In the genomic region with DNA sequence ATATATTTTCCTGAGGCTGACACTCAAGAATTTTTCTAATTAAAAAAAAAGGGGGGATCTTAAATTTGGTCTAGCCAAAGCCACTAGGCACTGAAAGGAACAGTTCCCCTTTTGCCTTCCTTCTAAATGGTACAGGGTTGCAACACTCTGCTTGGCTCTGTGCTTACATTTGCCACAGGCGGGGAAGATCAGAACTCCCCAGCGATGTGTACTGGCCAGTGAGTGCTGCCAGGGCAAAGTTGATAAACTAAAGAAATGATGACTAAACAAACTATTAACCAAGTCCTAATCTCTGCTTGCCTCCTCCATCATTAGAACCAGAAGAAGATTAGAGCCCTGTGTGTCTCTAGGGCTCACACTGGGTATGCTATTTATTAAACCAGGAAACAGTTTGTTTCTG, we compare ENCODE assay signal across 10 cellular contexts.
DNase-seq lines count a peak whose midpoint lies in the region; ATAC-seq and TF ChIP-seq lines count a peak whose summit lies in the region.
"Had no signal": no experiment of that assay in that cellular context is flagged by ENCODE, and none has a peak within 500 bp of the region (broad histone marks: within the 10 kb centered on the region; RNA-seq: fewer than 3 reads in every experiment).

No MANE protein-coding gene starts in this region.

- DNase-seq in CD1c-positive myeloid dendritic cell (ENCODE audit: extremely low spot score) (peak; percentile 80), fibroblast of the aortic adventitia (ENCODE audit: low read depth) (peak; percentile 26), LoVo (ENCODE audit: low spot score) (no peak), A673 (ENCODE audit: low spot score) (no peak), NCI-H2081 treated with DMSO at 0.1 percent for 48 hours (lab: John Stamatoyannopoulos, UW) (no peak)
- DNase-seq: activated CD8-positive, alpha-beta memory T cell treated with anti-CD3 and anti-CD28 coated beads, Interleukin-2, amount 50 U/mL, for 4 hours; effector memory CD4-positive, alpha-beta T cell had no signal

- intact Hi-C loops in A673 (cut with micrococcal nuclease; ENCODE audit: unreplicated experiment): no loop called here

- ATAC-seq in GM21576 (IDR thresholded peaks at IDR 0.05; ENCODE audit: unreplicated experiment) (peak; percentile 97), HG03469 (IDR thresholded peaks at IDR 0.05; ENCODE audit: unreplicated experiment) (peak; percentile 85), HG03342 (IDR thresholded peaks at IDR 0.05; ENCODE audit: unreplicated experiment) (no peak)

- TF ChIP-seq CTCF in fibroblast of the aortic adventitia (IDR thresholded peaks at IDR 0.05; ENCODE audit: insufficient read depth, low read length) (no peak), A673 (conservative IDR thresholded peaks at IDR 0.05; ENCODE audit: low read depth, low read length) (no peak)

- H3K4me1 ChIP-seq in A673 (ENCODE audit: insufficient read depth, low read length, poor library complexity, severe bottlenecking): peaks cover 6% of the 10 kb centered on the region

- POLR2A ChIA-PET in A673 (lab: Charles Lee; ENCODE audit: low non-redundant PET): interaction anchor here (0.6 kb wide), 1 partner anchor 25 kb away, joined by 3 read pairs; no protein-coding TSS in a partner anchor

- H3K4me3 ChIP-seq in fibroblast of the aortic adventitia (ENCODE audit: low read depth, low read length): no peak overlapping the region
- H3K4me3 ChIP-seq in A673 (ENCODE audit: low read depth, low read length, poor library complexity, severe bottlenecking): no peak overlapping the region

- H3K36me3 ChIP-seq in A673 (ENCODE audit: insufficient read depth, low read length, poor library complexity, severe bottlenecking): no peaks in the 10 kb centered on the region

- no peaks in the 10 kb centered on the region for H3K27me3 ChIP-seq in A673 (replicated peaks; ENCODE audit: insufficient read depth, low read depth, low read length, poor library complexity)

- BruUV-seq in A673 (replicated peaks; lab: Mats Ljungman, UMichigan): no TSS peak

- no peak overlapping the region for H3K27ac ChIP-seq in A673 (ENCODE audit: low read depth, low read length, poor library complexity, severe bottlenecking)

- CTCF ChIA-PET in A673 (lab: Charles Lee): no interaction called here

- no peaks in the 10 kb centered on the region for H3K9me3 ChIP-seq in A673 (ENCODE audit: low read depth, low read length, poor library complexity, severe bottlenecking)

Comparison
In these comparisons a context has a peak if more than half of its experiments do, and no peak if none do; other contexts are left out.
1. DNase-seq: peak in CD1c-positive myeloid dendritic cell (single experiment) and fibroblast of the aortic adventitia (single experiment); none in LoVo (single experiment), A673 (single experiment) and NCI-H2081 treated with DMSO at 0.1 percent for 48 hours (single experiment).